In the genomic region with DNA sequence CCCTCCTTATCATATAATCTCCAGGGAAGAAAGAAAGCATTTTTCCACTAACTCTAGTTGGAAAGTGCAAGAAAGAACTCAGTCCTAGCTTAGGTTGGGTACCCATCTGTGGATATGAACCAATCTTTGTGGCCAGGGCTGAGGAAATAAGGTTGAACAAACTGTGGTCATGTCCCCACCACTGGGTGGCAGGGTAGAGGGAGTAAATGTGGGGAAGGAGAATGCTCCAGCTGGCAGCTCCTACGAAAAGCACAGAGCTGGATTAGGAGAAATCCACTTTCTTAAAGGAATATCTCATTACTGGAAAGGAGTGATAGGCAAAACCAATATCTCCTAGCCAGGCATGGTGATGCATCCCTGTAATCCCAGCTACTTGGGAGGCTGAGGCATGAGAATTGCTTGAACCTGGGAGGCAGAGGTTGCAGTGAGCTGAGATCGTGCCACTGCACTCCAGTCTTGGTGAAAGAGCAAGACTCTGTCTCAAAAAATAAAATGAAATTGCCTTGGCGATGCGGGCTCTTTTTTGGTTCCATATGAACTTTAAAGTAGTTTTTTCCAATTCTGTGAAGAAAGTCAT, we compare ENCODE assay signal across 8 cellular contexts.
DNase-seq lines count a peak whose midpoint lies in the region; ATAC-seq, FAIRE-seq and TF ChIP-seq lines count a peak whose summit lies in the region.

No MANE protein-coding gene starts in this region.

- ATAC-seq in Right ventricle myocardium inferior, result peak; percentile 41
- ATAC-seq in HG03159 (IDR thresholded peaks at IDR 0.05; ENCODE audit: unreplicated experiment), result no peak

- no peak overlapping the region for H3K4me3 ChIP-seq in adipocyte (ENCODE audit: low read length)
- H3K4me3 ChIP-seq in kidney (ENCODE audit: low read length in 2 of 2), result no peak overlapping the region

- no peak for FAIRE-seq in kidney (lab: Jason Lieb, UNC)

- H3K4me1 ChIP-seq in adipocyte (ENCODE audit: control insufficient read depth, insufficient read depth, low read length) (peaks cover 3% of the 10 kb centered on the region), kidney (ENCODE audit: control insufficient read depth in 1 of 2, insufficient read depth in 1 of 2, low read depth in 1 of 2, low read length in 2 of 2) (peaks cover 0 to 3% of the 10 kb centered on the region in 2 donors)

- no peaks in the 10 kb centered on the region for H3K27me3 ChIP-seq in adipocyte (replicated peaks; ENCODE audit: control insufficient read depth, insufficient read depth, low read length)

- DNase-seq in Right ventricle myocardium inferior (ENCODE audit: missing footprints) (no peak), cardiac septum (ENCODE audit: low spot score) (no peak), NCI-H2107 (lab: John Stamatoyannopoulos, UW) (peak; percentile 21), adipocyte (ENCODE audit: low read depth) (peak; percentile 34), kidney (no peak), GOT3 (lab: John Stamatoyannopoulos, UW) (no peak)
- DNase-seq in stimulated activated CD4-positive, alpha-beta T cell treated with anti-CD3 and anti-CD28 coated beads, Interleukin-2, amount 100 ng/mL, for 24 hours, result no peak

- H3K36me3 ChIP-seq in adipocyte (ENCODE audit: control insufficient read depth, insufficient read depth, low read length, severe bottlenecking) (no peaks in the 10 kb centered on the region), kidney (ENCODE audit: control insufficient read depth in 1 of 2, insufficient read depth in 2 of 2, low read length in 2 of 2) (no peaks in the 10 kb centered on the region)

- intact Hi-C loops in Right ventricle myocardium inferior (cut with DNase I) (loop anchor here (5.0 kb wide), 3 partner anchors 79 to 324 kb away; a partner anchor contains a TSS), cardiac septum (cut with DNase I) (loop anchor here (2.0 to 10.0 kb wide), 3 partner anchors 113 to 317 kb away; a partner anchor contains a TSS), kidney (cut with DNase I) (no loop called here)

- TF ChIP-seq CTCF in kidney (IDR thresholded peaks at IDR 0.05; ENCODE audit: borderline replicate concordance, extremely low read depth, insufficient read depth), result peak; percentile 32

- H3K9ac ChIP-seq in adipocyte (ENCODE audit: low read length), result no peak overlapping the region
- no peak overlapping the region for H3K9ac ChIP-seq in kidney (ENCODE audit: low read length in 2 of 2)

- no peak overlapping the region for H3K27ac ChIP-seq in kidney (ENCODE audit: low read depth in 2 of 2, low read length in 2 of 2)

- H3K9me3 ChIP-seq in adipocyte (ENCODE audit: control insufficient read depth, low read length) (no peaks in the 10 kb centered on the region), kidney (ENCODE audit: control insufficient read depth in 1 of 2, low read length in 2 of 2) (no peaks in the 10 kb centered on the region)

Comparison
In these comparisons a context has a peak if more than half of its experiments do, and no peak if none do; other contexts are left out.
1. DNase-seq: peak in NCI-H2107 (single experiment) and adipocyte (single experiment); none in Right ventricle myocardium inferior (single experiment), cardiac septum (single experiment), kidney (single experiment), GOT3 (single experiment) and stimulated activated CD4-positive, alpha-beta T cell treated with anti-CD3 and anti-CD28 coated beads, Interleukin-2, amount 100 ng/mL, for 24 hours (0 of 2).